In the genomic region with DNA sequence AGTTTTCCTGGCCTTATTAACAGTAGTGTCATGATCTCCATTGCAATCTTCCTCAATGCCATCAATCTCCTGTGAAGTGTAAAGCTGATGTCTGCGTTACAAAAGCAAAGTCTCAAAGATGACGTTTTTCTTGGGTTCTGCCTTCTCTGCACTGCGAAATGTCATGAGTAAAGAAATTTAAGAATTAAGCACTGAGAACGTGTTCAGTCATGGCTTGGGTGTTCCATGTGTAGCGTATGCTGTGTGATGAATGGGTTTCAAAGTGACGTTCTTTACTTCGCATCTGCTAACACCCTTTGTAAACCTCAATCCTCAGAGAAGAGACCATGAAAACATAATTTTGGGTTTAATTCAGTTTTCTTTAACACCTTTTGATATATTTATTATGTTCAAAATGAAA, we compare ENCODE assay signal across 9 cellular contexts. TPM values are rescaled to one million over a fixed set of nuclear protein-coding genes. Genes with fewer than 3 reads are reported as not detected.
DNase-seq lines count a peak whose midpoint lies in the region; ATAC-seq, FAIRE-seq and TF ChIP-seq lines count a peak whose summit lies in the region.
"Had no signal": no experiment of that assay in that cellular context is flagged by ENCODE, and none has a peak within 500 bp of the region (broad histone marks: within the 10 kb centered on the region; RNA-seq: fewer than 3 reads in every experiment).

No MANE protein-coding gene starts in this region.

- CTCF ChIA-PET in activated CD8-positive, alpha-beta memory T cell treated with anti-CD3 and anti-CD28 coated beads, Interleukin-2, amount 10 ng/mL, durations not matched to agents 7 days and 5 days (lab: Charles Lee): interaction anchor here (1.3 to 1.4 kb wide), 2 partner anchors 9 to 157 kb away, joined by 4 read pairs; no protein-coding TSS in a partner anchor

- no peak overlapping the region for H3K27ac ChIP-seq in kidney (ENCODE audit: low read depth in 2 of 2, low read length in 2 of 2)
- no peak overlapping the region for H3K27ac ChIP-seq in stomach smooth muscle (ENCODE audit: low read length)
- H3K27ac ChIP-seq: C4-2B had no signal

- intact Hi-C loops in kidney (cut with DNase I): no loop called here

- no peak for DNase-seq in activated CD8-positive, alpha-beta memory T cell treated with anti-CD3 and anti-CD28 coated beads, Interleukin-2, amount 10 ng/mL, durations not matched to agents 7 days and 5 days
- no peak for DNase-seq in activated CD8-positive, alpha-beta memory T cell treated with anti-CD3 and anti-CD28 coated beads, Interleukin-2, amount 50 U/mL, for 4 hours
- DNase-seq in amniotic epithelial cell (ENCODE audit: low read depth) (peak; percentile 34), kidney (no peak), GM19239 (ENCODE audit: insufficient read length, low spot score) (no peak)
- no peak for DNase-seq in stimulated activated naive CD4-positive, alpha-beta T cell treated with Interleukin-2 at 50 U/mL for 16 hours (lab: John Stamatoyannopoulos, UW)

- H3K27me3 ChIP-seq in stomach smooth muscle (ENCODE audit: control insufficient read depth in 1 of 2, insufficient read depth in 2 of 2, low read length in 2 of 2): no peaks in the 10 kb centered on the region

- H3K4me1 Mint-ChIP-seq in activated CD8-positive, alpha-beta memory T cell treated with anti-CD3 and anti-CD28 coated beads, Interleukin-2, amount 10 ng/mL, durations not matched to agents 7 days and 5 days: peaks cover 7% of the 10 kb centered on the region

- no peaks in the 10 kb centered on the region for H3K9me3 Mint-ChIP-seq in activated CD8-positive, alpha-beta memory T cell treated with anti-CD3 and anti-CD28 coated beads, Interleukin-2, amount 10 ng/mL, durations not matched to agents 7 days and 5 days (ENCODE audit: low read depth)

- no peaks in the 10 kb centered on the region for H3K36me3 Mint-ChIP-seq in activated CD8-positive, alpha-beta memory T cell treated with anti-CD3 and anti-CD28 coated beads, Interleukin-2, amount 10 ng/mL, durations not matched to agents 7 days and 5 days

- H3K36me3 ChIP-seq in kidney (ENCODE audit: control insufficient read depth in 1 of 2, insufficient read depth in 2 of 2, low read length in 2 of 2): no peaks in the 10 kb centered on the region
- no peaks in the 10 kb centered on the region for H3K36me3 ChIP-seq in stomach smooth muscle (ENCODE audit: control insufficient read depth in 2 of 2, insufficient read depth in 2 of 2, low read length in 2 of 2)

- TF ChIP-seq CTCF in kidney (IDR thresholded peaks at IDR 0.05; ENCODE audit: borderline replicate concordance, extremely low read depth, insufficient read depth): no peak

- no peak for ATAC-seq in activated CD8-positive, alpha-beta memory T cell treated with anti-CD3 and anti-CD28 coated beads, Interleukin-2, amount 10 ng/mL, durations not matched to agents 7 days and 5 days
- no peak for ATAC-seq in HG03135 (IDR thresholded peaks at IDR 0.05; ENCODE audit: unreplicated experiment)

- H3K4me1 ChIP-seq in kidney (ENCODE audit: control insufficient read depth in 1 of 2, insufficient read depth in 1 of 2, low read depth in 1 of 2, low read length in 2 of 2) (no peaks in the 10 kb centered on the region), stomach smooth muscle (ENCODE audit: control insufficient read depth, insufficient read depth, low read length) (no peaks in the 10 kb centered on the region)

- no peaks in the 10 kb centered on the region for H3K9me3 ChIP-seq in kidney (ENCODE audit: control insufficient read depth in 1 of 2, low read length in 2 of 2)
- no peaks in the 10 kb centered on the region for H3K9me3 ChIP-seq in stomach smooth muscle (ENCODE audit: control insufficient read depth in 2 of 2, low read length in 2 of 2)

- peak overlapping the region; percentile 79 for H3K4me3 Mint-ChIP-seq in activated CD8-positive, alpha-beta memory T cell treated with anti-CD3 and anti-CD28 coated beads, Interleukin-2, amount 10 ng/mL, durations not matched to agents 7 days and 5 days

- H3K4me3 ChIP-seq in kidney (ENCODE audit: low read length in 2 of 2) (peak overlapping the region; percentile 71 to 75), stomach smooth muscle (ENCODE audit: low read length in 2 of 2) (peak overlapping the region; percentile 78 to 85)

- no peaks in the 10 kb centered on the region for H3K27me3 Mint-ChIP-seq in activated CD8-positive, alpha-beta memory T cell treated with anti-CD3 and anti-CD28 coated beads, Interleukin-2, amount 10 ng/mL, durations not matched to agents 7 days and 5 days

- no peak for FAIRE-seq in kidney (lab: Jason Lieb, UNC)
- no peak for FAIRE-seq in GM19239 (lab: Jason Lieb, UNC)

- H3K9ac ChIP-seq in kidney (ENCODE audit: low read length in 2 of 2): no peak overlapping the region
- H3K9ac ChIP-seq in stomach smooth muscle (ENCODE audit: low read length in 2 of 2): peak overlapping the region in 1 of 2 donors; percentile 79

- H3K27ac Mint-ChIP-seq in activated CD8-positive, alpha-beta memory T cell treated with anti-CD3 and anti-CD28 coated beads, Interleukin-2, amount 10 ng/mL, durations not matched to agents 7 days and 5 days: no peak overlapping the region

RNA-seq across cellular contexts. Expression of gene NAP1L5, which starts 1.0 kb away (rescaled TPM):
- 1 to 10 TPM; 4.2 to 4.3 TPM for total RNA-seq in activated CD8-positive, alpha-beta memory T cell treated with anti-CD3 and anti-CD28 coated beads, Interleukin-2, amount 10 ng/mL, durations not matched to agents 7 days and 5 days
- total RNA-seq in kidney: 5.9 TPM
- polyA plus RNA-seq in kidney (ENCODE audit: insufficient read depth, low read depth, low replicate concordance): 12.4 TPM
